In genomic region chr3:187679638-187680396, GRCh38 we compare ENCODE assay signal across 8 cellular contexts. TPM values are rescaled to one million over a fixed set of nuclear protein-coding genes. Genes with fewer than 3 reads are reported as not detected.
DNase-seq lines count a peak whose midpoint lies in the region; ATAC-seq and TF ChIP-seq lines count a peak whose summit lies in the region.

No MANE protein-coding gene starts in this region.

- intact Hi-C loops in activated T-helper 1 cell treated with anti-CD3 and anti-CD28 coated beads, Interleukin-12 subunit alpha, Interleukin-12 subunit beta, Interleukin-2, Interleukin-4 antibody, amounts not matched to agents 30 ng/mL and 10 ng/mL and 1 ng/mL, durations not matched to agents 14 hours and 24 hours and 36 hours (cut with micrococcal nuclease) = loop anchor here (1.0 kb wide), 4 partner anchors 34 to 460 kb away; no protein-coding TSS in a partner anchor

- no peaks in the 10 kb centered on the region for H3K36me3 ChIP-seq in thoracic aorta

- H3K4me1 ChIP-seq in foreskin keratinocyte (no peaks in the 10 kb centered on the region), thoracic aorta (ENCODE audit: control insufficient read depth in 1 of 2, low read depth in 2 of 2) (peaks cover 0 to 4% of the 10 kb centered on the region in 2 donors)

- H3K9me3 Mint-ChIP-seq in activated T-helper 1 cell treated with anti-CD3 and anti-CD28 coated beads, Interleukin-12 subunit alpha, Interleukin-12 subunit beta, Interleukin-2, Interleukin-4 antibody, amounts not matched to agents 30 ng/mL and 10 ng/mL and 1 ng/mL, durations not matched to agents 14 hours and 24 hours and 36 hours = no peaks in the 10 kb centered on the region

- no peaks in the 10 kb centered on the region for H3K36me3 Mint-ChIP-seq in activated T-helper 1 cell treated with anti-CD3 and anti-CD28 coated beads, Interleukin-12 subunit alpha, Interleukin-12 subunit beta, Interleukin-2, Interleukin-4 antibody, amounts not matched to agents 30 ng/mL and 10 ng/mL and 1 ng/mL, durations not matched to agents 14 hours and 24 hours and 36 hours (ENCODE audit: low read depth)

- peak; percentile 97 for TF ChIP-seq CTCF in AG09319 (IDR thresholded peaks at IDR 0.05; ENCODE audit: low read depth, low read length)
- TF ChIP-seq CTCF in foreskin keratinocyte (conservative IDR thresholded peaks at IDR 0.05) = peak; percentile 83
- peak; percentile 94 for TF ChIP-seq CTCF in thoracic aorta (IDR thresholded peaks at IDR 0.05)

- peaks cover 27% of the 10 kb centered on the region for H3K27me3 Mint-ChIP-seq in activated T-helper 1 cell treated with anti-CD3 and anti-CD28 coated beads, Interleukin-12 subunit alpha, Interleukin-12 subunit beta, Interleukin-2, Interleukin-4 antibody, amounts not matched to agents 30 ng/mL and 10 ng/mL and 1 ng/mL, durations not matched to agents 14 hours and 24 hours and 36 hours (ENCODE audit: insufficient read depth)

- peak; percentile 38 for DNase-seq in AG09319 (ENCODE audit: extremely low read depth, low read depth)
- peak; percentile 64 for DNase-seq in LHCN-M2 (ENCODE audit: low read depth)
- peak; percentile 76 for DNase-seq in RKO (ENCODE audit: low spot score)
- peak; percentile 40 for DNase-seq in activated T-helper 1 cell treated with anti-CD3 and anti-CD28 coated beads, Interleukin-12 subunit alpha, Interleukin-12 subunit beta, Interleukin-2, Interleukin-4 antibody, amounts not matched to agents 30 ng/mL and 10 ng/mL and 1 ng/mL, durations not matched to agents 14 hours and 24 hours and 36 hours (ENCODE audit: low spot score)
- DNase-seq in foreskin keratinocyte = peak in 1 of 2 donors; percentile 49
- peak; percentile 41 for DNase-seq in occipital lobe (lab: John Stamatoyannopoulos, UW)
- DNase-seq in thoracic aorta (ENCODE audit: low spot score) = peak; percentile 28

- ATAC-seq in GM19395 (IDR thresholded peaks at IDR 0.05; ENCODE audit: unreplicated experiment) (peak; percentile 85), foreskin keratinocyte (peak; percentile 75), thoracic aorta (ENCODE audit: insufficient number of reproducible peaks, low FRiP score, low read depth) (peak; percentile 69)

- peaks cover 14% of the 10 kb centered on the region for H3K4me1 Mint-ChIP-seq in activated T-helper 1 cell treated with anti-CD3 and anti-CD28 coated beads, Interleukin-12 subunit alpha, Interleukin-12 subunit beta, Interleukin-2, Interleukin-4 antibody, amounts not matched to agents 30 ng/mL and 10 ng/mL and 1 ng/mL, durations not matched to agents 14 hours and 24 hours and 36 hours (ENCODE audit: low read depth)

- no peak overlapping the region for H3K4me3 Mint-ChIP-seq in activated T-helper 1 cell treated with anti-CD3 and anti-CD28 coated beads, Interleukin-12 subunit alpha, Interleukin-12 subunit beta, Interleukin-2, Interleukin-4 antibody, amounts not matched to agents 30 ng/mL and 10 ng/mL and 1 ng/mL, durations not matched to agents 14 hours and 24 hours and 36 hours

- no peak overlapping the region for H3K4me3 ChIP-seq in thoracic aorta

- H3K27ac ChIP-seq in foreskin keratinocyte (no peak overlapping the region), thoracic aorta (no peak overlapping the region)

- H3K27me3 ChIP-seq in foreskin keratinocyte (peaks cover 19% of the 10 kb centered on the region), thoracic aorta (replicated peaks; ENCODE audit: insufficient read depth) (no peaks in the 10 kb centered on the region)

- no peaks in the 10 kb centered on the region for H3K9me3 ChIP-seq in thoracic aorta

- no peak overlapping the region for H3K27ac Mint-ChIP-seq in activated T-helper 1 cell treated with anti-CD3 and anti-CD28 coated beads, Interleukin-12 subunit alpha, Interleukin-12 subunit beta, Interleukin-2, Interleukin-4 antibody, amounts not matched to agents 30 ng/mL and 10 ng/mL and 1 ng/mL, durations not matched to agents 14 hours and 24 hours and 36 hours

RNA-seq across cellular contexts. Expression of gene SST, which starts 9.6 kb away (rescaled TPM):
- not detected in 2 replicates for total RNA-seq in LHCN-M2 (2014; rRNA removed)
- not detected for polyA plus RNA-seq in LHCN-M2 (2012)
- total RNA-seq in activated T-helper 1 cell treated with anti-CD3 and anti-CD28 coated beads, Interleukin-12 subunit alpha, Interleukin-12 subunit beta, Interleukin-2, Interleukin-4 antibody, amounts not matched to agents 30 ng/mL and 10 ng/mL and 1 ng/mL, durations not matched to agents 14 hours and 24 hours and 36 hours = not detected in 2 replicates
- not detected in 2 replicates for total RNA-seq in foreskin keratinocyte
- polyA plus RNA-seq in foreskin keratinocyte = not detected in 2 replicates
- total RNA-seq in occipital lobe = 5.6 TPM
- not detected for total RNA-seq in thoracic aorta

RNA-seq across cellular contexts. Expression of gene RTP2, which starts 22.5 kb away (rescaled TPM):
- not detected in 2 replicates for total RNA-seq in LHCN-M2 (2014; rRNA removed)
- polyA plus RNA-seq in LHCN-M2 (2012) = not detected
- total RNA-seq in activated T-helper 1 cell treated with anti-CD3 and anti-CD28 coated beads, Interleukin-12 subunit alpha, Interleukin-12 subunit beta, Interleukin-2, Interleukin-4 antibody, amounts not matched to agents 30 ng/mL and 10 ng/mL and 1 ng/mL, durations not matched to agents 14 hours and 24 hours and 36 hours = not detected in 2 replicates
- not detected in 2 replicates for total RNA-seq in foreskin keratinocyte
- not detected in 2 replicates for polyA plus RNA-seq in foreskin keratinocyte
- not detected for total RNA-seq in occipital lobe
- not detected for total RNA-seq in thoracic aorta
